16 cellular contexts compared by ENCODE assay signal in the genomic region with DNA sequence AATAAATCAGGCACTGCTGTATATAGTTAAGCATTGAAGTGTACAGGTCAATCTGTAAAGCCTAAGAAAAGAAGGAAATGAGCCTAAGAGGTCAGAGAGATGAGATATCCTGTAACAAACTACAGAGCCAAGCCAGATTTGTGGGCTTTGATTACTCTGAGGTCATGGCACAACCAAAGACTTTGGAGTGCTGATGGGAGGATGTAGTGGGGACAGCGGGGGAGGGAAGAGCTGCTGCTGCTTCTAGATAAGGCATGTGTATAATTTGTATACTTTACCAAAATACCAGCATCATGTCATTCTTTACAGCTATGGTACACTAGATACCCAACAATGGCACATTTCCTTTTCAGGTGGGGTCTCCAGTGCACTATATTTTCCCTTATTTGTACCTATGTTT.
"Had no signal": no experiment of that assay in that cellular context is flagged by ENCODE, and none has a peak within 500 bp of the region (broad histone marks: within the 10 kb centered on the region; RNA-seq: fewer than 3 reads in every experiment).

No MANE protein-coding gene starts in this region.

- H3K27me3 ChIP-seq: foreskin keratinocyte, ovary had no signal

- H3K27ac ChIP-seq: foreskin keratinocyte, ovary, thoracic aorta had no signal

- H3K36me3 ChIP-seq: ovary, thoracic aorta had no signal

- H3K4me3 ChIP-seq: ovary, smooth muscle cell, thoracic aorta had no signal

- DNase-seq: activated B cell treated with CpG ODN at 0.5 μM for 24 hours; activated CD4-positive, alpha-beta memory T cell treated with anti-CD3 and anti-CD28 coated beads, Interleukin-2, amount 10 ng/mL, durations not matched to agents 7 days and 5 days; activated CD4-positive, alpha-beta T cell treated with anti-CD3 and anti-CD28 coated beads for 48 hours; activated CD8-positive, alpha-beta memory T cell treated with anti-CD3 and anti-CD28 coated beads, Interleukin-2, amount 10 ng/mL, durations not matched to agents 7 days and 5 days; caudate nucleus; endodermal cell; foreskin keratinocyte; glutamatergic neuron; hypothalamus; islet precursor cell; ovary; stimulated activated CD4-positive, alpha-beta T cell treated with anti-CD3 and anti-CD28 coated beads, Interleukin-4, amount 100 ng/mL, for 4 hours had no signal

- H3K9me3 ChIP-seq: ovary, thoracic aorta had no signal

- ATAC-seq: activated CD8-positive, alpha-beta memory T cell treated with anti-CD3 and anti-CD28 coated beads, Interleukin-2, amount 10 ng/mL, durations not matched to agents 7 days and 5 days; foreskin keratinocyte; sciatic nerve; stimulated activated memory B cell treated with anti-CD40 and anti-IgM and Interleukin-4, amounts not matched to agents 10 μg/mL and 1 μg/mL and 100 μg/mL, for 72 hours had no signal
